In genomic region chr17:62105361-62105760, GRCh38 we compare ENCODE assay signal across 26 cellular contexts.
"Had no signal": no experiment of that assay in that cellular context is flagged by ENCODE, and none has a peak within 500 bp of the region (broad histone marks: within the 10 kb centered on the region; RNA-seq: fewer than 3 reads in every experiment).

No MANE protein-coding gene starts in this region.

- H3K27me3 ChIP-seq: breast epithelium had no signal

- H3K4me3 ChIP-seq: breast epithelium, PC-9 had no signal

- H3K27ac ChIP-seq: breast epithelium, PC-9 had no signal

- H3K9me3 ChIP-seq: breast epithelium had no signal

- H2AFZ ChIP-seq: PC-9 had no signal

- DNase-seq: activated CD4-positive, alpha-beta memory T cell treated with anti-CD3 and anti-CD28 coated beads for 36 hours; activated CD4-positive, alpha-beta T cell treated with anti-CD3 and anti-CD28 coated beads, Interleukin-2, amount 10 ng/mL, durations not matched to agents 7 days and 5 days; activated CD4-positive, CD25-positive, alpha-beta regulatory T cell; activated CD8-positive, alpha-beta memory T cell treated with anti-CD3 and anti-CD28 coated beads for 24 hours; activated gamma-delta T cell; activated naive CD4-positive, alpha-beta T cell treated with anti-CD3 and anti-CD28 coated beads for 36 hours; activated T-cell treated with anti-CD3 and anti-CD28 coated beads for 4 hours; activated T-cell treated with anti-CD3 and anti-CD28 coated beads, Interleukin-2, amount 50 U/mL, for 48 hours; caudate nucleus; KG1; NCI-H1048; NCI-H146; NCI-H187 treated with DMSO at 0.1 percent for 48 hours; NCI-H2081 treated with DMSO at 0.1 percent for 48 hours; NCI-H2171 treated with DMSO at 0.1 percent for 48 hours; NCI-H226; NCI-H526; NK-92 treated with Interleukin-12 subunit alpha and Interleukin-12 subunit beta, amount 100 ng/mL, for 24 hours; PC-9; SHP77 treated with DMSO at 0.1 percent for 48 hours; T-cell; T-helper 2 cell; T1000 had no signal

- H3K36me3 ChIP-seq: breast epithelium had no signal

- ATAC-seq: activated T-helper 17 cell treated with anti-CD3 and anti-CD28 coated beads, Interleukin-2, amount 50 U/mL, for 72 hours; T-cell had no signal

- H3K4me1 ChIP-seq: breast epithelium had no signal

- FAIRE-seq: TTC549 had no signal

- H3K4me2 ChIP-seq: PC-9 had no signal
